1 cellular context compared by ENCODE assay signal in the genomic region with DNA sequence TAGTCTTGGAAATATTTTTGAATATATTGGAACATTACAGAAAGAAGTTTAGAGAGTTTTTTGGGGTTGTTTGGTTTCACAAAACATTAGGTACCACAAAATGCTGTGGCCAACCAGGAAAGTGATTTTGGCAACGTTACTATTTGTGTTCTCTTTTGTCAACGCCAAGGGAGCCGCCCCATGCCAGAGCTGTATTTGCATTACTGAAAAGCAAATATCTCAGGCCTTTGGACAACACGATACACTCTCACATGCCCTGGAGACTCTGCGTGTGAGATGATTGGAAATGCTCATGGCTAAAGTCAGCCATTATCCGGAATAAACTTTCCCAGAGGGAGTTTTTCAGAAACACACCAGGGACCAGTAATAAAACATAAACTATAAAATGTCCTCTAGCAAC.
TF ChIP-seq lines count a peak whose summit lies in the region.

No MANE protein-coding gene starts in this region.

TF ChIP-seq in SK-N-SH, 30 proteins besides CTCF, POLR2A, EP300 and RAD21 (continued from another document):
- TF ChIP-seq, protein P1, sequence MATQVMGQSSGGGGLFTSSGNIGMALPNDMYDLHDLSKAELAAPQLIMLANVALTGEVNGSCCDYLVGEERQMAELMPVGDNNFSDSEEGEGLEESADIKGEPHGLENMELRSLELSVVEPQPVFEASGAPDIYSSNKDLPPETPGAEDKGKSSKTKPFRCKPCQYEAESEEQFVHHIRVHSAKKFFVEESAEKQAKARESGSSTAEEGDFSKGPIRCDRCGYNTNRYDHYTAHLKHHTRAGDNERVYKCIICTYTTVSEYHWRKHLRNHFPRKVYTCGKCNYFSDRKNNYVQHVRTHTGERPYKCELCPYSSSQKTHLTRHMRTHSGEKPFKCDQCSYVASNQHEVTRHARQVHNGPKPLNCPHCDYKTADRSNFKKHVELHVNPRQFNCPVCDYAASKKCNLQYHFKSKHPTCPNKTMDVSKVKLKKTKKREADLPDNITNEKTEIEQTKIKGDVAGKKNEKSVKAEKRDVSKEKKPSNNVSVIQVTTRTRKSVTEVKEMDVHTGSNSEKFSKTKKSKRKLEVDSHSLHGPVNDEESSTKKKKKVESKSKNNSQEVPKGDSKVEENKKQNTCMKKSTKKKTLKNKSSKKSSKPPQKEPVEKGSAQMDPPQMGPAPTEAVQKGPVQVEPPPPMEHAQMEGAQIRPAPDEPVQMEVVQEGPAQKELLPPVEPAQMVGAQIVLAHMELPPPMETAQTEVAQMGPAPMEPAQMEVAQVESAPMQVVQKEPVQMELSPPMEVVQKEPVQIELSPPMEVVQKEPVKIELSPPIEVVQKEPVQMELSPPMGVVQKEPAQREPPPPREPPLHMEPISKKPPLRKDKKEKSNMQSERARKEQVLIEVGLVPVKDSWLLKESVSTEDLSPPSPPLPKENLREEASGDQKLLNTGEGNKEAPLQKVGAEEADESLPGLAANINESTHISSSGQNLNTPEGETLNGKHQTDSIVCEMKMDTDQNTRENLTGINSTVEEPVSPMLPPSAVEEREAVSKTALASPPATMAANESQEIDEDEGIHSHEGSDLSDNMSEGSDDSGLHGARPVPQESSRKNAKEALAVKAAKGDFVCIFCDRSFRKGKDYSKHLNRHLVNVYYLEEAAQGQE (IDR thresholded peaks at IDR 0.05; ENCODE audit: low read depth, low read length), result no peak
- TF ChIP-seq NFIC (IDR thresholded peaks at IDR 0.05; ENCODE audit: borderline replicate concordance) (no peak), SMC3 (IDR thresholded peaks at IDR 0.05; ENCODE audit: low read depth, low read length) (no peak), RFX5 (IDR thresholded peaks at IDR 0.05; ENCODE audit: low read length) (no peak), RCOR1 (IDR thresholded peaks at IDR 0.05; ENCODE audit: low read length) (no peak), TEAD4 (IDR thresholded peaks at IDR 0.05; ENCODE audit: borderline replicate concordance, insufficient read depth) (no peak), USF2 (IDR thresholded peaks at IDR 0.05; ENCODE audit: borderline replicate concordance, low read depth, low read length) (no peak), RXRA (IDR thresholded peaks at IDR 0.05; ENCODE audit: borderline replicate concordance, low read depth) (no peak), TAF1 (IDR thresholded peaks at IDR 0.05; ENCODE audit: borderline replicate concordance, low read depth, low read length) (no peak), FOXM1 (IDR thresholded peaks at IDR 0.05; ENCODE audit: low read depth) (no peak), SIN3A (IDR thresholded peaks at IDR 0.05; ENCODE audit: borderline replicate concordance, low read depth, low read length) (no peak)
- TF ChIP-seq, protein P2, sequence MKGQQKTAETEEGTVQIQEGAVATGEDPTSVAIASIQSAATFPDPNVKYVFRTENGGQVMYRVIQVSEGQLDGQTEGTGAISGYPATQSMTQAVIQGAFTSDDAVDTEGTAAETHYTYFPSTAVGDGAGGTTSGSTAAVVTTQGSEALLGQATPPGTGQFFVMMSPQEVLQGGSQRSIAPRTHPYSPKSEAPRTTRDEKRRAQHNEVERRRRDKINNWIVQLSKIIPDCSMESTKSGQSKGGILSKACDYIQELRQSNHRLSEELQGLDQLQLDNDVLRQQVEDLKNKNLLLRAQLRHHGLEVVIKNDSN (IDR thresholded peaks at IDR 0.05; ENCODE audit: borderline replicate concordance, low read depth), result no peak
